Comparison of ENCODE assay signal across 9 cellular contexts in genomic region chr10:117246997-117247667, GRCh38.
"Had no signal": no experiment of that assay in that cellular context is flagged by ENCODE, and none has a peak within 500 bp of the region (broad histone marks: within the 10 kb centered on the region; RNA-seq: fewer than 3 reads in every experiment).

No MANE protein-coding gene starts in this region.

- H3K9me3 ChIP-seq: heart right ventricle, upper lobe of right lung had no signal

- H3K36me3 ChIP-seq: cardiac muscle cell, heart right ventricle, upper lobe of right lung had no signal

- H3K27ac ChIP-seq: cardiac muscle cell, dorsolateral prefrontal cortex, heart right ventricle, upper lobe of right lung had no signal

- DNase-seq: activated naive CD4-positive, alpha-beta T cell; dorsolateral prefrontal cortex; heart right ventricle; left cardiac atrium; stimulated activated CD4-positive, alpha-beta T cell treated with anti-CD3 and anti-CD28 coated beads, Interleukin-1b, Interleukin-23, amount 100 ng/mL, for 48 hours; stimulated activated naive CD8-positive, alpha-beta T cell treated with anti-CD3 and anti-CD28 coated beads, Interleukin-15, amount 100 ng/mL, for 72 hours; upper lobe of right lung had no signal

- H3K4me3 ChIP-seq: cardiac muscle cell, dorsolateral prefrontal cortex, heart right ventricle, lung, upper lobe of right lung had no signal
